Comparison of ENCODE assay signal across 11 cellular contexts in genomic region chr2:142900327-142900726, GRCh38. TPM values are rescaled to one million over a fixed set of nuclear protein-coding genes. Genes with fewer than 3 reads are reported as not detected.
DNase-seq lines count a peak whose midpoint lies in the region; ATAC-seq, FAIRE-seq and TF ChIP-seq lines count a peak whose summit lies in the region.
"Not testable (repeated sequence)": the region's sequence is repeated elsewhere in the genome, so short reads cannot be mapped to it uniquely, and the experiment has no call there.
"Had no signal": no experiment of that assay in that cellular context is flagged by ENCODE, and none has a peak within 500 bp of the region (broad histone marks: within the 10 kb centered on the region; RNA-seq: fewer than 3 reads in every experiment).

No MANE protein-coding gene starts in this region.

- H2BK120ac ChIP-seq in IMR-90 (ENCODE audit: low read depth, low read length), result not testable (repeated sequence)

- not testable (repeated sequence) for H3K36me3 ChIP-seq in IMR-90 (ENCODE audit: control insufficient read depth, insufficient read depth, low read length); K562 (ENCODE audit: control insufficient read depth, insufficient read depth, low read length)
- H3K36me3 ChIP-seq in HepG2 (replicated peaks in 1 of 2; ENCODE audit: control insufficient read depth in 1 of 2, insufficient read depth in 2 of 2, low read length in 2 of 2), result peaks cover 6 to 27% of the 10 kb centered on the region in 2 experiments; a peak in 4 of 5 replicates

- in situ Hi-C loops in IMR-90 (cut with MboI; ENCODE audit: low sequenced_read_pairs); K562 (cut with MboI); HepG2 (cut with HindIII; ENCODE audit: extremely low pct_ligation_motif_present, low pct_unique_long_range_greater_than_20kb): not testable (repeated sequence)

- H3K27me3 ChIP-seq in IMR-90 (ENCODE audit: control insufficient read depth, insufficient read depth, low read length); K562 (ENCODE audit: control insufficient read depth in 2 of 2, insufficient read depth in 2 of 2, low read length in 2 of 2); foreskin keratinocyte; HepG2 (ENCODE audit: control insufficient read depth in 1 of 2, insufficient read depth in 2 of 2, low read length in 2 of 2): not testable (repeated sequence)

- H4K5ac ChIP-seq in IMR-90 (ENCODE audit: low read depth, low read length), result not testable (repeated sequence)

- not testable (repeated sequence) for TF ChIP-seq POLR2A in A549 (IDR thresholded peaks at IDR 0.05; ENCODE audit: low read length); IMR-90 (IDR thresholded peaks at IDR 0.05; ENCODE audit: low read depth, low read length); K562 (conservative IDR thresholded peaks at IDR 0.05); HepG2 (IDR thresholded peaks at IDR 0.05; ENCODE audit: insufficient read depth in 1 of 2, low read depth in 2 of 2, low read length in 2 of 2)

- not testable (repeated sequence) for H2BK5ac ChIP-seq in IMR-90 (ENCODE audit: low read depth, low read length, poor library complexity, severe bottlenecking)

- H4K8ac ChIP-seq in IMR-90 (ENCODE audit: low read depth in 2 of 2, low read length in 2 of 2), result not testable (repeated sequence)

- not testable (repeated sequence) for ATAC-seq in A549; IMR-90 (ENCODE audit: low read depth); K562; HepG2; stimulated activated naive B cell treated with anti-CD40 and anti-IgM and Interleukin-4, amounts not matched to agents 10 μg/mL and 1 μg/mL and 100 μg/mL, for 72 hours (replicated peaks)
- peak; percentile 15 for ATAC-seq in foreskin keratinocyte

- not testable (repeated sequence) for TF ChIP-seq RAD21 in A549 (conservative IDR thresholded peaks at IDR 0.05 in 1 of 2, IDR thresholded peaks at IDR 0.05 in 1 of 2); IMR-90 (IDR thresholded peaks at IDR 0.05; ENCODE audit: low read length); K562 (CRISPR knock-in tag; conservative IDR thresholded peaks at IDR 0.05 in 1 of 2, IDR thresholded peaks at IDR 0.05 in 1 of 2); HepG2 (CRISPR knock-in tag; IDR thresholded peaks at IDR 0.05)

- CTCF ChIA-PET in A549 (lab: Yijun Ruan, JAX); IMR-90 (lab: Yijun Ruan, JAX); K562 (lab: Yijun Ruan, JAX; ENCODE audit: low intra/inter-chr PET ratio); HepG2 (lab: Yijun Ruan, JAX; ENCODE audit: low intra/inter-chr PET ratio, low total read pairs): not testable (repeated sequence)
- CTCF ChIA-PET in MCF 10A (lab: Yijun Ruan, JAX), result interaction anchor here (0.6 kb wide), 1 partner anchor 22 kb away, joined by 3 read pairs; no protein-coding TSS in a partner anchor

- not testable (repeated sequence) for H3K4me3 ChIP-seq in A549; IMR-90 (ENCODE audit: insufficient read depth, low read depth, low read length); K562; HepG2 (replicated peaks in 1 of 3; ENCODE audit: insufficient read depth in 1 of 3, low read depth in 2 of 3, low read length in 3 of 3)

- not testable (repeated sequence) for DNase-seq in A549 (ENCODE audit: low read depth in 1 of 2, low spot score in 1 of 2); IMR-90; K562 (ENCODE audit: extremely low read depth in 1 of 4, low spot score in 3 of 4); MCF 10A (ENCODE audit: unreplicated experiment); foreskin keratinocyte; HepG2 (ENCODE audit: low spot score); stimulated activated naive B cell treated with anti-CD40 and anti-IgM and Interleukin-4, amounts not matched to agents 10 μg/mL and 1 μg/mL and 100 μg/mL, for 72 hours; urothelium cell line (ENCODE audit: low spot score)

- not testable (repeated sequence) for H3K4me3 Mint-ChIP-seq in MCF 10A (ENCODE audit: unreplicated experiment); stimulated activated naive B cell treated with anti-CD40 and anti-IgM and Interleukin-4, amounts not matched to agents 10 μg/mL and 1 μg/mL and 100 μg/mL, for 72 hours

- peaks cover 96% of the 10 kb centered on the region for H3K36me3 Mint-ChIP-seq in MCF 10A (ENCODE audit: insufficient read depth, unreplicated experiment)
- peaks cover 35 to 54% of the 10 kb centered on the region in 2 donors for H3K36me3 Mint-ChIP-seq in stimulated activated naive B cell treated with anti-CD40 and anti-IgM and Interleukin-4, amounts not matched to agents 10 μg/mL and 1 μg/mL and 100 μg/mL, for 72 hours

- not testable (repeated sequence) for H4K20me1 ChIP-seq in IMR-90 (ENCODE audit: insufficient read depth, low read length); K562 (replicated peaks; ENCODE audit: control insufficient read depth, insufficient read depth, low read length); HepG2 (ENCODE audit: insufficient read depth, low read length)

- not testable (repeated sequence) for H3K9me3 Mint-ChIP-seq in MCF 10A (ENCODE audit: unreplicated experiment); stimulated activated naive B cell treated with anti-CD40 and anti-IgM and Interleukin-4, amounts not matched to agents 10 μg/mL and 1 μg/mL and 100 μg/mL, for 72 hours

- not testable (repeated sequence) for H3K18ac ChIP-seq in IMR-90 (ENCODE audit: low read depth, low read length)

- POLR2A ChIA-PET in A549 (lab: Yijun Ruan, JAX), result interaction anchor here (0.6 kb wide), 1 partner anchor 99 kb away, joined by 3 read pairs; no protein-coding TSS in a partner anchor
- POLR2A ChIA-PET in IMR-90 (lab: Charles Lee; ENCODE audit: unreplicated experiment); K562 (lab: Yijun Ruan, JAX); MCF 10A (lab: Yijun Ruan, JAX); HepG2 (lab: Yijun Ruan, JAX): not testable (repeated sequence)

- H4K91ac ChIP-seq in IMR-90 (ENCODE audit: insufficient read depth, low read depth, low read length), result not testable (repeated sequence)

- FAIRE-seq in A549 (lab: Jason Lieb, UNC); K562 (lab: Jason Lieb, UNC); HepG2 (lab: Jason Lieb, UNC): not testable (repeated sequence)
- peak; percentile 20 for FAIRE-seq in urothelium cell line (lab: Jason Lieb, UNC)

- H3K9me3 ChIP-seq in A549; IMR-90 (ENCODE audit: control insufficient read depth, insufficient read depth, low read length); K562 (replicated peaks; ENCODE audit: control insufficient read depth, insufficient read depth, low read depth, low read length); HepG2 (ENCODE audit: low read length): not testable (repeated sequence)

- not testable (repeated sequence) for H3K4me2 ChIP-seq in A549; IMR-90 (ENCODE audit: low read depth, low read length); K562 (ENCODE audit: insufficient read depth, low read length); HepG2 (ENCODE audit: low read depth, low read length)

- not testable (repeated sequence) for H3K14ac ChIP-seq in IMR-90 (replicated peaks; ENCODE audit: low read depth, low read length)

- H2AK5ac ChIP-seq in IMR-90 (ENCODE audit: low read depth, low read length), result not testable (repeated sequence)

- H3K79me2 ChIP-seq in K562 (ENCODE audit: control insufficient read depth, insufficient read depth, low read length), result not testable (repeated sequence)
- H3K79me2 ChIP-seq in HepG2 (ENCODE audit: insufficient read depth, low read length), result peaks cover 15% of the 10 kb centered on the region

- WGBS in A549 (ENCODE audit: missing lambda C conversion rate), result 94% methylated on average over 4 of the region's 4 CpGs
- WGBS in IMR-90 (ENCODE audit: extremely low coverage in 2 of 2, insufficient read length in 1 of 2), 2 experiments, result no CpG with 5 or more reads among the region's 4 CpGs
- 2% methylated on average over 4 of the region's 4 CpGs for WGBS in K562 (ENCODE audit: insufficient coverage, low coverage, missing lambda C conversion rate)
- WGBS in HepG2 (ENCODE audit: low lambda C conversion rate), result 94% methylated on average over 4 of the region's 4 CpGs

- peaks cover 38% of the 10 kb centered on the region for H3K4me1 Mint-ChIP-seq in MCF 10A (ENCODE audit: insufficient read depth, unreplicated experiment)
- peaks cover 27 to 46% of the 10 kb centered on the region in 2 donors for H3K4me1 Mint-ChIP-seq in stimulated activated naive B cell treated with anti-CD40 and anti-IgM and Interleukin-4, amounts not matched to agents 10 μg/mL and 1 μg/mL and 100 μg/mL, for 72 hours

- TF ChIP-seq CTCF in A549 (IDR thresholded peaks at IDR 0.05); IMR-90 (conservative IDR thresholded peaks at IDR 0.05; ENCODE audit: low read depth, low read length); K562 (IDR thresholded peaks at IDR 0.05 in 2 of 3, conservative IDR thresholded peaks at IDR 0.05 in 1 of 3; ENCODE audit: insufficient read depth in 2 of 3, low read depth in 1 of 3, low read length in 3 of 3); MCF 10A (IDR thresholded peaks at IDR 0.05; ENCODE audit: unreplicated experiment); foreskin keratinocyte (conservative IDR thresholded peaks at IDR 0.05); HepG2 (CRISPR knock-in tag; IDR thresholded peaks at IDR 0.05): not testable (repeated sequence)

- TF ChIP-seq EP300 in A549 (IDR thresholded peaks at IDR 0.05); K562 (IDR thresholded peaks at IDR 0.05; ENCODE audit: low read length); HepG2 (IDR thresholded peaks at IDR 0.05; ENCODE audit: low read depth in 2 of 2, low read length in 2 of 2); HepG2 (CRISPR knock-in tag; IDR thresholded peaks at IDR 0.05; ENCODE audit: borderline replicate concordance): not testable (repeated sequence)

- not testable (repeated sequence) for H3K9me1 ChIP-seq in IMR-90 (ENCODE audit: insufficient read depth, low read length); K562 (ENCODE audit: control insufficient read depth, insufficient read depth, low read length)

- not testable (repeated sequence) for H3K27ac ChIP-seq in A549; IMR-90 (ENCODE audit: insufficient read depth, low read length); K562 (ENCODE audit: extremely low read depth, low read depth, low read length); foreskin keratinocyte; HepG2 (ENCODE audit: extremely low read length, insufficient read depth, low read length)

- H3K56ac ChIP-seq in IMR-90 (ENCODE audit: extremely low read depth, insufficient read depth, low read length), result not testable (repeated sequence)

- not testable (repeated sequence) for H2BK15ac ChIP-seq in IMR-90 (ENCODE audit: low read depth, low read length)

- not testable (repeated sequence) for H3K27me3 Mint-ChIP-seq in MCF 10A (ENCODE audit: insufficient read depth, unreplicated experiment); stimulated activated naive B cell treated with anti-CD40 and anti-IgM and Interleukin-4, amounts not matched to agents 10 μg/mL and 1 μg/mL and 100 μg/mL, for 72 hours

- not testable (repeated sequence) for BruUV-seq in IMR-90 (replicated peaks; lab: Mats Ljungman, UMichigan); K562 (replicated peaks; lab: Mats Ljungman, UMichigan); MCF 10A (replicated peaks; lab: Mats Ljungman, UMichigan); HepG2 (replicated peaks; lab: Mats Ljungman, UMichigan)

- not testable (repeated sequence) for H3K23ac ChIP-seq in IMR-90 (ENCODE audit: low read depth, low read length)

- not testable (repeated sequence) for H2AFZ ChIP-seq in IMR-90 (replicated peaks; ENCODE audit: low read length, poor library complexity); K562 (ENCODE audit: low read depth, low read length); HepG2 (ENCODE audit: low read length)

- H3K4ac ChIP-seq in IMR-90 (ENCODE audit: low read depth, low read length), result not testable (repeated sequence)

- not testable (repeated sequence) for H2BK20ac ChIP-seq in IMR-90 (ENCODE audit: low read depth, low read length)

- H3K27ac Mint-ChIP-seq in MCF 10A (ENCODE audit: low read depth, unreplicated experiment), result peak overlapping the region; percentile 9
- peak overlapping the region; percentile 7 for H3K27ac Mint-ChIP-seq in stimulated activated naive B cell treated with anti-CD40 and anti-IgM and Interleukin-4, amounts not matched to agents 10 μg/mL and 1 μg/mL and 100 μg/mL, for 72 hours

- not testable (repeated sequence) for H3K9ac ChIP-seq in IMR-90 (ENCODE audit: low read depth, low read length); K562 (ENCODE audit: insufficient read depth in 1 of 2, low read depth in 2 of 2, low read length in 2 of 2); HepG2 (ENCODE audit: insufficient read depth, low read depth, low read length)

- H3K79me1 ChIP-seq in IMR-90 (ENCODE audit: low read depth in 1 of 2, low read length in 2 of 2), result not testable (repeated sequence)

- H3K4me1 ChIP-seq in A549, result peaks cover 71% of the 10 kb centered on the region
- H3K4me1 ChIP-seq in IMR-90 (ENCODE audit: control insufficient read depth, insufficient read depth, low read length); K562 (replicated peaks in 1 of 2; ENCODE audit: control insufficient read depth in 2 of 2, insufficient read depth in 2 of 2, low read length in 2 of 2); foreskin keratinocyte; HepG2 (ENCODE audit: insufficient read depth, low read length): not testable (repeated sequence)

- intact Hi-C loops in IMR-90 (cut with micrococcal nuclease); K562 (cut with micrococcal nuclease); MCF 10A (cut with micrococcal nuclease); HepG2 (cut with micrococcal nuclease; ENCODE audit: unreplicated experiment): not testable (repeated sequence)

- H2AK9ac ChIP-seq in IMR-90 (replicated peaks; ENCODE audit: low read depth, low read length, poor library complexity), result not testable (repeated sequence)

- dilution Hi-C loops in IMR-90 (cut with HindIII; ENCODE audit: low sequenced_read_pairs, unreplicated experiment), result not testable (repeated sequence)

RNA-seq across cellular contexts. Expression of gene KYNU, which starts 22.9 kb away (rescaled TPM):
- polyA plus RNA-seq in A549 (2011; rRNA removed) (310 and 324 TPM in 2 replicates), A549 (2017; fragmentation: RNase III; extraction: RNeasy Plus Mini Kit Qiagen cat#74134 plus additional on column Dnase treatment) (242 to 304 TPM (median 302 TPM) in 3 replicates), IMR-90 (2012; rRNA removed) (0.53 and 0.75 TPM in 2 replicates), K562 (2011; rRNA removed) (11.6 and 11.9 TPM in 2 replicates), K562 (2014; fragmentation: Illumina TruSeq; extraction: Trizol) (5.5 TPM in 2 replicates), K562 (2014; fragmentation: Nextera tagmentation; extraction: Ambion mirVana) (10 to 100 TPM; 10.3 to 10.7 TPM), K562 (2014; rRNA removed) (4.8 and 7.6 TPM in 2 replicates), foreskin keratinocyte (0.12 and 2.6 TPM in 2 replicates), HepG2 (2011; rRNA removed) (13.7 and 21.9 TPM in 2 replicates)
- 61.8 and 66.4 TPM in 2 replicates for polyA plus RNA-seq in A549 (2012; cell fraction: cytosol; rRNA removed)
- 27.2 and 41.7 TPM in 2 replicates for polyA plus RNA-seq in A549 (2012; cell fraction: nucleus; rRNA removed)
- polyA minus RNA-seq in A549 (2011; rRNA and poly(A)+ RNA removed), result 117 and 131 TPM in 2 replicates
- total RNA-seq in IMR-90 (2012; rRNA removed) (2.2 and 2.9 TPM in 2 replicates), K562 (2014; rRNA removed) (2.6 and 3.4 TPM in 2 replicates), K562 (2014; rRNA removed; fragmentation: Illumina TruSeq; extraction: Trizol) (7.2 and 9.3 TPM in 2 replicates), K562 (2015; rRNA removed; fragmentation: Illumina TruSeq; extraction: Trizol) (6.4 and 6.8 TPM in 2 replicates), K562 (2021) (5.4 and 5.5 TPM in 2 replicates), MCF 10A (2022) (143 and 160 TPM in 2 replicates), foreskin keratinocyte (0.39 and 3.6 TPM in 2 replicates), HepG2 (2016; rRNA removed; fragmentation: Illumina TruSeq; extraction: Trizol) (68.6 and 98.2 TPM in 2 replicates)
- polyA plus RNA-seq in IMR-90 (2012; cell fraction: cytosol; rRNA removed), result 0.13 and 0.26 TPM in 2 replicates
- polyA plus RNA-seq in IMR-90 (2012; cell fraction: nucleus; rRNA removed; ENCODE audit: low replicate concordance), result 0.04 and 0.56 TPM in 2 replicates
- total RNA-seq in K562 (2011; cell fraction: chromatin; rRNA removed; ENCODE audit: low replicate concordance), result 4.0 and 9.1 TPM in 2 replicates
- total RNA-seq in K562 (2011; cell fraction: nucleolus; rRNA removed), result 1.6 and 2.8 TPM in 2 replicates
- total RNA-seq in K562 (2011; cell fraction: nucleoplasm; rRNA removed), result 4.9 and 8.3 TPM in 2 replicates
- polyA plus RNA-seq in K562 (2011; cell fraction: cytosol; rRNA removed), result 1.9 and 6.1 TPM in 2 replicates
- polyA plus RNA-seq in K562 (2011; cell fraction: nucleus; rRNA removed), result 2.9 and 6.4 TPM in 2 replicates
- polyA plus RNA-seq in K562 (2012), result 5.5 and 6.2 TPM in 2 replicates
- 11.3 and 18.8 TPM in 2 replicates for polyA minus RNA-seq in K562 (2011; rRNA and poly(A)+ RNA removed)
- 5.8 and 12.7 TPM in 2 replicates for polyA minus RNA-seq in K562 (2011; cell fraction: cytosol; rRNA and poly(A)+ RNA removed)
- polyA minus RNA-seq in K562 (2011; cell fraction: nucleus; rRNA and poly(A)+ RNA removed), result 7.8 and 23.2 TPM in 2 replicates
- 11.5 and 14.9 TPM in 2 replicates for total RNA-seq in HepG2 (2016; cell fraction: cytosol; rRNA removed; fragmentation: Illumina TruSeq; extraction: Trizol; ENCODE audit: low read depth)
- total RNA-seq in HepG2 (2016; cell fraction: insoluble cytoplasmic fraction; rRNA removed; fragmentation: Illumina TruSeq; extraction: Trizol), result 70.0 and 103 TPM in 2 replicates
- 26.4 and 34.0 TPM in 2 replicates for total RNA-seq in HepG2 (2016; cell fraction: membrane; rRNA removed; fragmentation: Illumina TruSeq; extraction: Trizol)
- 60.4 and 62.1 TPM in 2 replicates for total RNA-seq in HepG2 (2016; cell fraction: nucleus; rRNA removed; fragmentation: Illumina TruSeq; extraction: Trizol)
- polyA plus RNA-seq in HepG2 (2011; cell fraction: cytosol; rRNA removed), result 11.5 and 15.4 TPM in 2 replicates
- 4.5 and 5.2 TPM in 2 replicates for polyA plus RNA-seq in HepG2 (2011; cell fraction: nucleus; rRNA removed)
- 31.0 and 46.5 TPM in 2 replicates for polyA plus RNA-seq in HepG2 (2012)
- 10.7 and 10.8 TPM in 2 replicates for polyA plus RNA-seq in HepG2 (2016; cell fraction: cytosol; fragmentation: Illumina TruSeq; extraction: Trizol; ENCODE audit: low read depth)
- polyA plus RNA-seq in HepG2 (2016; cell fraction: insoluble cytoplasmic fraction; fragmentation: Illumina TruSeq; extraction: Trizol; ENCODE audit: low read depth), result 71.6 and 79.6 TPM in 2 replicates
- 15.4 and 19.8 TPM in 2 replicates for polyA plus RNA-seq in HepG2 (2016; cell fraction: membrane; fragmentation: Illumina TruSeq; extraction: Trizol; ENCODE audit: low read depth)
- 27.3 and 28.7 TPM in 2 replicates for polyA plus RNA-seq in HepG2 (2016; cell fraction: nucleus; fragmentation: Illumina TruSeq; extraction: Trizol; ENCODE audit: insufficient read depth, low read depth)
- 7.0 and 141 TPM in 2 replicates for polyA minus RNA-seq in HepG2 (2011; rRNA and poly(A)+ RNA removed; ENCODE audit: low replicate concordance)
- polyA minus RNA-seq in HepG2 (2011; cell fraction: cytosol; rRNA and poly(A)+ RNA removed), result 13.4 and 17.7 TPM in 2 replicates
- 98.0 and 107 TPM in 2 replicates for polyA minus RNA-seq in HepG2 (2011; cell fraction: nucleus; rRNA and poly(A)+ RNA removed)
- total RNA-seq: CD4-positive, CD25-positive, alpha-beta regulatory T cell; CD8-positive, alpha-beta T cell had no signal
- polyA plus RNA-seq: CD8-positive, alpha-beta memory T cell had no signal
